Comparison of ENCODE assay signal across 22 cellular contexts in genomic region chr2:157592374-157592773, GRCh38.
"Had no signal": no experiment of that assay in that cellular context is flagged by ENCODE, and none has a peak within 500 bp of the region (broad histone marks: within the 10 kb centered on the region; RNA-seq: fewer than 3 reads in every experiment).

No MANE protein-coding gene starts in this region.

- H3K36me3 ChIP-seq: left ventricle myocardium inferior, lower lobe of right lung, spleen, thoracic aorta, transverse colon had no signal

- FAIRE-seq: endometrium, keratinocyte had no signal

- H3K27ac ChIP-seq: coronary artery, left ventricle myocardium inferior, lower lobe of right lung, spleen, thoracic aorta, transverse colon had no signal

- DNase-seq: effector CD8-positive, alpha-beta T cell; left cardiac atrium; left ventricle myocardium inferior; lower lobe of right lung; natural killer cell; posterior cingulate gyrus; spleen; stimulated activated CD4-positive, alpha-beta T cell treated with anti-CD3 and anti-CD28 coated beads, Interleukin-15, amount 100 ng/mL, for 24 hours; stimulated activated CD4-positive, alpha-beta T cell treated with anti-CD3 and anti-CD28 coated beads, Interleukin-1b, Interleukin-23, amount 100 ng/mL, for 48 hours; stimulated activated CD4-positive, alpha-beta T cell treated with anti-CD3 and anti-CD28 coated beads, Interleukin-4, amount 100 ng/mL, for 24 hours; transverse colon had no signal

- H3K9me3 ChIP-seq: left ventricle myocardium inferior, lower lobe of right lung, spleen, thoracic aorta, transverse colon had no signal

- H3K36me3 Mint-ChIP-seq: memory B cell; mesothelial cell of epicardium; natural killer cell; stimulated activated memory B cell treated with anti-CD40 and anti-IgM and Interleukin-4, amounts not matched to agents 10 μg/mL and 1 μg/mL and 100 μg/mL, for 72 hours had no signal

- H3K4me1 ChIP-seq: lower lobe of right lung, transverse colon had no signal

- H3K27ac Mint-ChIP-seq: memory B cell; mesothelial cell of epicardium; natural killer cell; stimulated activated memory B cell treated with anti-CD40 and anti-IgM and Interleukin-4, amounts not matched to agents 10 μg/mL and 1 μg/mL and 100 μg/mL, for 72 hours; stimulated activated naive CD8-positive, alpha-beta T cell treated with anti-CD3 and anti-CD28 coated beads, Interleukin-15, Interleukin-2, amounts not matched to agents 100 ng/mL and 50 ng/mL, for 24 hours had no signal

- H3K4me3 ChIP-seq: coronary artery, left ventricle myocardium inferior, lower lobe of right lung, spleen, thoracic aorta, transverse colon had no signal

- ATAC-seq: esophagus mucosa; left cardiac atrium; lower lobe of right lung; natural killer cell; sciatic nerve; stimulated activated memory B cell treated with anti-CD40 and anti-IgM and Interleukin-4, amounts not matched to agents 10 μg/mL and 1 μg/mL and 100 μg/mL, for 72 hours had no signal

- H3K27me3 Mint-ChIP-seq: stimulated activated memory B cell treated with anti-CD40 and anti-IgM and Interleukin-4, amounts not matched to agents 10 μg/mL and 1 μg/mL and 100 μg/mL, for 72 hours had no signal

- H3K4me1 Mint-ChIP-seq: mesothelial cell of epicardium, neural crest cell had no signal

- H3K9me3 Mint-ChIP-seq: memory B cell; mesothelial cell of epicardium; natural killer cell; neural crest cell; stimulated activated memory B cell treated with anti-CD40 and anti-IgM and Interleukin-4, amounts not matched to agents 10 μg/mL and 1 μg/mL and 100 μg/mL, for 72 hours; stimulated activated naive CD8-positive, alpha-beta T cell treated with anti-CD3 and anti-CD28 coated beads, Interleukin-15, Interleukin-2, amounts not matched to agents 100 ng/mL and 50 ng/mL, for 24 hours had no signal

- H3K4me3 Mint-ChIP-seq: memory B cell; mesothelial cell of epicardium; natural killer cell; neural crest cell; stimulated activated memory B cell treated with anti-CD40 and anti-IgM and Interleukin-4, amounts not matched to agents 10 μg/mL and 1 μg/mL and 100 μg/mL, for 72 hours; stimulated activated naive CD8-positive, alpha-beta T cell treated with anti-CD3 and anti-CD28 coated beads, Interleukin-15, Interleukin-2, amounts not matched to agents 100 ng/mL and 50 ng/mL, for 24 hours had no signal
